ENCODE assay signal across 8 cellular contexts in the genomic region with DNA sequence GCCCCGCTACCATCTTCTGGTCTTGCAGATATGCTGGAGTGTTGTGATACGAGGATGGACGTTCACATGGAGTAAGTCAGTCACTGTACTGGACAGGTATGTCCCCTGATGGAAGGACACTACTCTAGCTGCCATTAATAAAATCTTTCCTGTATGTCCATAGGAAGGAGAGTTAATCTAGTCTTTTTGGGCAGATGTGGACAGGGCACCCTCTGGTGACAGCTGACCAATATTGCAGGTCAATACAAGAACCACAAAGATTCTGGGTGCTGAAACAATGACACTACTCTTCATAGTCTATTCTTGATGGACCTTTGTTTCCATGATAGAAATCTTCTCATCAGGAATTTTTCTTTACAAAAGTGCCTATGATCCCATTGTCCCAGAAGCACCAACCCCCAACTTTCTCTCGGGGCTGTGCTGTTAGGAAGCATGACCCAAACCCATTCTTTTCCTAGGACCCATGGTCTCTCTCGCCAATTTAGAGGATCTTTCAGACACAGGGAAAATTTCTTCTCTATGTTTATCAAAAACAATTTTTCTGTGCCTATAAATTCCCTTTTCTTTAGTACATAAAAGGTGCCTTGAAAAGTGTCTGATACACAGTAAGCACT.
DNase-seq lines count a peak whose midpoint lies in the region; ATAC-seq and TF ChIP-seq lines count a peak whose summit lies in the region.

No MANE protein-coding gene starts in this region.

- CTCF ChIA-PET in HEK293T (lab: Yijun Ruan, JAX) = no interaction called here

- POLR2A ChIA-PET in HEK293T (lab: Yijun Ruan, JAX) = no interaction called here

- in situ Hi-C loops in SK-MEL-5 (cut with HindIII; ENCODE audit: low pct_unique_long_range_greater_than_20kb, low sequenced_read_pairs) = no loop called here

- DNase-seq in EL = peak; percentile 33
- DNase-seq in HEK293T (ENCODE audit: extremely low spot score) = peak; percentile 36
- DNase-seq in SK-MEL-5 (ENCODE audit: low read depth, low spot score) = peak; percentile 72
- peak; percentile 63 for DNase-seq in iPS-NIHi11 (ENCODE audit: low spot score)
- no peak for DNase-seq in OCI-M2 (lab: John Stamatoyannopoulos, UW; ENCODE audit: unreplicated experiment)
- DNase-seq in dedifferentiated amniotic fluid mesenchymal stem cell (ENCODE audit: extremely low spot score) = no peak

- ATAC-seq in GM19452 (IDR thresholded peaks at IDR 0.05; ENCODE audit: unreplicated experiment) = no peak
- no peak for ATAC-seq in GM21526 (IDR thresholded peaks at IDR 0.05; ENCODE audit: low FRiP score, unreplicated experiment)

TF ChIP-seq in HEK293T, 16 proteins besides CTCF, POLR2A, EP300 and RAD21:
- TF ChIP-seq LEF1 (IDR thresholded peaks at IDR 0.05; ENCODE audit: borderline replicate concordance) = no peak

Comparison
In these comparisons a context has a peak if more than half of its experiments do, and no peak if none do; other contexts are left out.
1. DNase-seq: peak in EL (single experiment), HEK293T (single experiment), SK-MEL-5 (single experiment) and iPS-NIHi11 (single experiment); none in OCI-M2 (single experiment) and dedifferentiated amniotic fluid mesenchymal stem cell (single experiment).